In genomic region chr6:18259675-18260447, GRCh38 we compare ENCODE assay signal across 12 cellular contexts. TPM values are rescaled to one million over a fixed set of nuclear protein-coding genes. Genes with fewer than 3 reads are reported as not detected.
DNase-seq lines count a peak whose midpoint lies in the region; ATAC-seq and TF ChIP-seq lines count a peak whose summit lies in the region.
"Had no signal": no experiment of that assay in that cellular context is flagged by ENCODE, and none has a peak within 500 bp of the region (broad histone marks: within the 10 kb centered on the region; RNA-seq: fewer than 3 reads in every experiment).

No MANE protein-coding gene starts in this region.

- peaks cover 71% of the 10 kb centered on the region for H3K36me3 Mint-ChIP-seq in activated naive CD4-positive, alpha-beta T cell treated with anti-CD3 and anti-CD28 coated beads for 36 hours (ENCODE audit: low read depth)
- peaks cover 24 to 51% of the 10 kb centered on the region in 2 donors for H3K36me3 Mint-ChIP-seq in stimulated activated naive B cell treated with anti-CD40 and anti-IgM and Interleukin-4, amounts not matched to agents 10 μg/mL and 1 μg/mL and 100 μg/mL, for 72 hours

- ATAC-seq in stimulated activated naive B cell treated with anti-CD40 and anti-IgM and Interleukin-4, amounts not matched to agents 10 μg/mL and 1 μg/mL and 100 μg/mL, for 72 hours (replicated peaks), result no peak
- ATAC-seq in left colon (no peak), HG03571 (IDR thresholded peaks at IDR 0.05; ENCODE audit: unreplicated experiment) (no peak)

- H3K9me3 Mint-ChIP-seq in activated naive CD4-positive, alpha-beta T cell treated with anti-CD3 and anti-CD28 coated beads for 36 hours, result no peaks in the 10 kb centered on the region
- H3K9me3 Mint-ChIP-seq in stimulated activated naive B cell treated with anti-CD40 and anti-IgM and Interleukin-4, amounts not matched to agents 10 μg/mL and 1 μg/mL and 100 μg/mL, for 72 hours, result no peaks in the 10 kb centered on the region

- intact Hi-C loops in activated naive CD4-positive, alpha-beta T cell treated with anti-CD3 and anti-CD28 coated beads for 36 hours (cut with micrococcal nuclease), result loop anchor here (5.0 kb wide), 1 partner anchor 1938 kb away; no protein-coding TSS in a partner anchor
- intact Hi-C loops in left colon (cut with DNase I, micrococcal nuclease), result loop anchor here in 1 of 2 donors (10.0 kb wide), 1 partner anchor 95 kb away; no protein-coding TSS in a partner anchor

- no peaks in the 10 kb centered on the region for H3K27me3 Mint-ChIP-seq in activated naive CD4-positive, alpha-beta T cell treated with anti-CD3 and anti-CD28 coated beads for 36 hours (ENCODE audit: low read depth)
- H3K27me3 Mint-ChIP-seq in stimulated activated naive B cell treated with anti-CD40 and anti-IgM and Interleukin-4, amounts not matched to agents 10 μg/mL and 1 μg/mL and 100 μg/mL, for 72 hours, result no peaks in the 10 kb centered on the region

- H3K4me3 Mint-ChIP-seq in activated naive CD4-positive, alpha-beta T cell treated with anti-CD3 and anti-CD28 coated beads for 36 hours, result no peak overlapping the region
- peak overlapping the region in 1 of 2 donors; percentile 78 for H3K4me3 Mint-ChIP-seq in stimulated activated naive B cell treated with anti-CD40 and anti-IgM and Interleukin-4, amounts not matched to agents 10 μg/mL and 1 μg/mL and 100 μg/mL, for 72 hours

- no peak for DNase-seq in activated naive CD4-positive, alpha-beta T cell treated with anti-CD3 and anti-CD28 coated beads for 36 hours
- no peak for DNase-seq in activated naive CD4-positive, alpha-beta T cell treated with Interleukin-2 at 50 U/mL for 16 hours
- DNase-seq in RWPE1 (ENCODE audit: low spot score), result no peak
- DNase-seq in epithelial cell of prostate (ENCODE audit: low read depth, low spot score), result no peak
- DNase-seq in stimulated activated naive B cell treated with anti-CD40 and anti-IgM and Interleukin-4, amounts not matched to agents 10 μg/mL and 1 μg/mL and 100 μg/mL, for 72 hours, result no peak
- DNase-seq in left colon, result no peak
- DNase-seq in A172 (ENCODE audit: low spot score), result no peak
- DNase-seq: erythroblast; kidney; NCI-H1105 treated with DMSO at 0.1 percent for 48 hours; stimulated activated CD4-positive, alpha-beta T cell treated with anti-CD3 and anti-CD28 coated beads, Interleukin-4, amount 100 ng/mL, for 4 hours had no signal

- TF ChIP-seq CTCF in RWPE1 (conservative IDR thresholded peaks at IDR 0.05; ENCODE audit: low read depth), result no peak

- H3K27ac ChIP-seq in RWPE1, result peak overlapping the region; percentile 85
- peak overlapping the region; percentile 75 for H3K27ac ChIP-seq in epithelial cell of prostate

- CTCF ChIA-PET in activated naive CD4-positive, alpha-beta T cell treated with anti-CD3 and anti-CD28 coated beads for 36 hours (lab: Charles Lee), result interaction anchor here (0.7 kb wide), 1 partner anchor 13 kb away, joined by 3 read pairs; no protein-coding TSS in a partner anchor
- CTCF ChIA-PET in RWPE1 (lab: Yijun Ruan, JAX), result no interaction called here

- peak overlapping the region; percentile 6 for H3K27ac Mint-ChIP-seq in activated naive CD4-positive, alpha-beta T cell treated with anti-CD3 and anti-CD28 coated beads for 36 hours
- peak overlapping the region; percentile 87 for H3K27ac Mint-ChIP-seq in stimulated activated naive B cell treated with anti-CD40 and anti-IgM and Interleukin-4, amounts not matched to agents 10 μg/mL and 1 μg/mL and 100 μg/mL, for 72 hours

- POLR2A ChIA-PET in RWPE1 (lab: Yijun Ruan, JAX; ENCODE audit: low non-redundant PET), result interaction anchor here (0.6 kb wide), 1 partner anchor 1977 kb away, joined by 11 read pairs; no protein-coding TSS in a partner anchor

- peaks cover 43% of the 10 kb centered on the region for H3K4me1 Mint-ChIP-seq in activated naive CD4-positive, alpha-beta T cell treated with anti-CD3 and anti-CD28 coated beads for 36 hours (ENCODE audit: low read depth)
- peaks cover 29 to 43% of the 10 kb centered on the region in 2 donors for H3K4me1 Mint-ChIP-seq in stimulated activated naive B cell treated with anti-CD40 and anti-IgM and Interleukin-4, amounts not matched to agents 10 μg/mL and 1 μg/mL and 100 μg/mL, for 72 hours

RNA-seq across cellular contexts. Expression of gene DEK, which starts 4.5 kb away (rescaled TPM):
- 100 to 1,000 TPM; 200 to 203 TPM for total RNA-seq in activated naive CD4-positive, alpha-beta T cell treated with anti-CD3 and anti-CD28 coated beads for 36 hours
- 10 to 100 TPM; 73.7 to 75.7 TPM for total RNA-seq in left colon
- total RNA-seq in A172 (2014; rRNA removed; shearing (Covaris generic)), result 193 and 213 TPM in 2 replicates
